19 cellular contexts compared by ENCODE assay signal in the genomic region with DNA sequence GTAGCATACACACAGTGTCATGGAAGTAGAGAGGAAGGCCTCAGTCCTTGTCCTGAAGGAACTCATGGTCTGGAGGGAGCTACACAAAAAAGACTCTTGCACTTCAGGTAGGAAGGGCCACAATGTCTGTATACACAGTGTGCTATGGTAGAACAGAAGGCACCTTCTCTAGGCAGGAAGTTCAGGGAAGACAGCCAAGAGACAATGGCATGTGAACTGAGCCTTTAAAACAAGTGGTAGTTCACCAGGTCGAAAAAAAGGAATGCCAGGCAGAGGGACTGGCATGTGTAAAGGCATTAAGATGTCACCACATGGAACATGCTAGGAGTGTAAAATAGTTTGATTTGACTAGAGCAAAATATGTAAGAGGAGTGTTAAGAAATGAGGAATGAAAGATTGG. TPM values are rescaled to one million over a fixed set of nuclear protein-coding genes. Genes with fewer than 3 reads are reported as not detected.
A peak's percentile ranks its signal among the peaks of the same experiment; 100 is the strongest.
DNase-seq lines count a peak whose midpoint lies in the region; ATAC-seq and TF ChIP-seq lines count a peak whose summit lies in the region.
"Had no signal": no experiment of that assay in that cellular context is flagged by ENCODE, and none has a peak within 500 bp of the region (broad histone marks: within the 10 kb centered on the region; RNA-seq: fewer than 3 reads in every experiment).

No MANE protein-coding gene starts in this region.

- no peak for TF ChIP-seq POLR2A in esophagus squamous epithelium (IDR thresholded peaks at IDR 0.05)

- H3K4me3 ChIP-seq in right cardiac atrium (ENCODE audit: low read length): no peak overlapping the region
- H3K4me3 ChIP-seq in esophagus squamous epithelium: no peak overlapping the region
- H3K4me3 ChIP-seq: GM23338 had no signal

- intact Hi-C loops in left ventricle myocardium superior (cut with micrococcal nuclease): no loop called here
- intact Hi-C loops in right cardiac atrium (cut with DNase I): no loop called here
- intact Hi-C loops in esophagus squamous epithelium (cut with DNase I): no loop called here

- ATAC-seq in left ventricle myocardium superior (peak; percentile 59), right cardiac atrium (no peak), GM18520 (IDR thresholded peaks at IDR 0.05; ENCODE audit: unreplicated experiment) (no peak)
- ATAC-seq: GM23338, HCT116 had no signal

- no peaks in the 10 kb centered on the region for H3K36me3 ChIP-seq in esophagus squamous epithelium

- H3K4me1 ChIP-seq in right cardiac atrium (ENCODE audit: control insufficient read depth, insufficient read depth, low read length): peaks cover 10% of the 10 kb centered on the region
- H3K4me1 ChIP-seq in esophagus squamous epithelium: no peaks in the 10 kb centered on the region

- in situ Hi-C loops in G401 (cut with HindIII; ENCODE audit: low sequenced_read_pairs): no loop called here

- H3K27me3 ChIP-seq in right cardiac atrium (ENCODE audit: control insufficient read depth, insufficient read depth) (no peaks in the 10 kb centered on the region), esophagus squamous epithelium (peaks cover 0 to 14% (median 0%) of the 10 kb centered on the region in 4 donors)
- H3K27me3 ChIP-seq: BE2C had no signal

- H3K9me3 ChIP-seq in right cardiac atrium (ENCODE audit: control insufficient read depth, low read length) (no peaks in the 10 kb centered on the region), esophagus squamous epithelium (no peaks in the 10 kb centered on the region)
- H3K9me3 ChIP-seq: BE2C had no signal

- TF ChIP-seq CTCF in esophagus squamous epithelium (IDR thresholded peaks at IDR 0.05): no peak

- H3K27ac ChIP-seq in right cardiac atrium (ENCODE audit: low read length) (no peak overlapping the region), esophagus squamous epithelium (no peak overlapping the region)

- 72% methylated on average over 1 of the region's 1 CpG for WGBS in right cardiac atrium
- 56 to 69% methylated on average over 1 of the region's 1 CpG for WGBS in esophagus squamous epithelium, 2 donors

- no peak for DNase-seq in left ventricle myocardium superior
- DNase-seq in right cardiac atrium: no peak
- peak; percentile 78 for DNase-seq in G401 (ENCODE audit: low spot score)
- DNase-seq in M059J (ENCODE audit: low read depth): peak; percentile 55
- DNase-seq in cerebellum (ENCODE audit: low spot score): peak; percentile 49
- no peak for DNase-seq in NCI-H2171 (lab: John Stamatoyannopoulos, UW)
- DNase-seq in esophagus squamous epithelium (lab: John Stamatoyannopoulos, UW): no peak
- DNase-seq: ACHN; BE2C; CD4-positive, CD25-positive, alpha-beta regulatory T cell; CD8-positive, alpha-beta memory T cell; COR-L47; DMS 273 treated with DMSO at 0.1 percent for 48 hours; DMS53; GDM1; HFFc6 had no signal

RNA-seq across cellular contexts. Expression of gene GNAO1, which starts 9.7 kb away (rescaled TPM):
- total RNA-seq in left ventricle myocardium superior (23.6 TPM), right cardiac atrium (100 to 1,000 TPM in 3 of 4 donors, 10 to 100 TPM in 1; 96.7 to 163 (median 139) TPM), cerebellum (71.6 TPM), esophagus squamous epithelium (1 to 10 TPM in 1 of 4 donors, under 1 TPM in 3; 0.50 to 1.5 (median 0.66) TPM)
- 69.4 TPM for polyA plus RNA-seq in right cardiac atrium
- not detected in 2 replicates for total RNA-seq in G401 (2014; rRNA removed; shearing (Covaris generic))
- 3.2 and 10.9 TPM in 2 replicates for total RNA-seq in M059J (2014; rRNA removed; shearing (Covaris generic))
- polyA plus RNA-seq: CD4-positive, CD25-positive, alpha-beta regulatory T cell had no signal

Comparison
In these comparisons a context has a peak if more than half of its experiments do, and no peak if none do; other contexts are left out.
1. DNase-seq: peak in G401 (single experiment), M059J (single experiment) and cerebellum (single experiment); none in left ventricle myocardium superior (single experiment), right cardiac atrium (0 of 3), NCI-H2171 (single experiment) and esophagus squamous epithelium (single experiment).